Comparison of ENCODE assay signal across 17 cellular contexts in the genomic region with DNA sequence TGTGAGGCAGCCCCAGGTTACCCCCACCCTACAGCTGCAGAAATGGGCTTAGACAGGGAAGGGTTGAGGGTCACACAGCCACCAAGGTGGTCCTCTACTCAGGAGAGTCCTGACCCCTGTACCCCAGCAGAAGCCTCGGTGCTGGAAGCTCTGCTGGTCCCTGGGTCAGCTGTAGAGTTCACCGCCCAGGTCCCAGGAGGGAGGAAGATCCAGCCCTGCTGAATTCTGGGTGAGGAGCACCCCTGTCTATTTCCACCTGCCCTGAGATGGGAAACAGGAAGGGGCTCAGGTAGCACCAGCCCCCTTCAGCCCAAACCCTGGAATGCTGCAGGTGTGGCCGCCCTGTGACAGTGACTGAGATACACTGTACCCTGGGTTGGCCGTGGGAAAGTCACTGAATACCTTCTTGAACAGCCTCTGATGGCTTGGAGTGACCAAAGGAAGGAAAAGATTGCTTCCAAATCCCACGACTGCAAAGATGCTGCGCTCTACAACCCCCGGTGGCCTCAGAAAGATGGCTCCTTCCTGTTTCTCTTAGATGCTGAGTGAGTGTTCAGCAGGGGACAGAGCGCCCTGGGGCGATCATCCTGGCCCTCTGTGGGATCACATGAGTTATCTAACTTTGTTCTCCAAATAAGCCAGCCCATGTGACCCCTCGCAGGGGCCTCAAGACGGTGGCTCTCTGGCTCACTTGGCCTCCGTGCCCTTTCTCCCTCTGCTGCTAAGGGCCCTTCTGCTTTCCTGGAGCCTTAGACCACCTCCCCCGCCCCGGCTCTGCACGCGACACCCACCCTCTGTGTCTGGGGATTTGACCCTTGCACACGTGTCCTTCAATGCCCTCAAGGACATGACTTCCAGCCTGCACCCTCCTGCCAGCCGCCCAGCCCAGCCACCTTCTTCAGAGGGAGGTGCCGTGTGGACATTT.
"Had no signal": no experiment of that assay in that cellular context is flagged by ENCODE, and none has a peak within 500 bp of the region (broad histone marks: within the 10 kb centered on the region; RNA-seq: fewer than 3 reads in every experiment).

No MANE protein-coding gene starts in this region.

- H3K36me3 Mint-ChIP-seq: activated naive CD8-positive, alpha-beta T cell treated with anti-CD3 and anti-CD28 coated beads, Interleukin-2, amount 10 ng/mL, durations not matched to agents 7 days and 5 days; memory B cell; natural killer cell had no signal

- H3K4me3 Mint-ChIP-seq: activated CD4-positive, alpha-beta T cell treated with anti-CD3 and anti-CD28 coated beads, Interleukin-2, amount 10 ng/mL, durations not matched to agents 7 days and 5 days; activated naive CD8-positive, alpha-beta T cell treated with anti-CD3 and anti-CD28 coated beads, Interleukin-2, amount 10 ng/mL, durations not matched to agents 7 days and 5 days; activated T-cell treated with anti-CD3 and anti-CD28 coated beads, Interleukin-2, amount 50 U/mL, for 72 hours; effector memory CD8-positive, alpha-beta T cell; memory B cell; natural killer cell; T-helper 2 cell treated with Interferon-gamma antibody and Interleukin-4, amounts not matched to agents 5 μg/mL and 100 μg/mL, for 36 hours had no signal

- H3K27ac ChIP-seq: brain microvascular endothelial cell, epithelial cell of prostate, stomach, testis had no signal

- H3K4me1 ChIP-seq: stomach, testis had no signal

- DNase-seq: activated CD4-positive, alpha-beta T cell treated with anti-CD3 and anti-CD28 coated beads, Interleukin-2, amount 10 ng/mL, durations not matched to agents 7 days and 5 days; activated CD4-positive, CD25-positive, alpha-beta regulatory T cell; activated CD8-positive, alpha-beta memory T cell treated with anti-CD3 and anti-CD28 coated beads, Interleukin-2, amount 50 U/mL, for 48 hours; activated naive CD4-positive, alpha-beta T cell; activated naive CD8-positive, alpha-beta T cell treated with anti-CD3 and anti-CD28 coated beads, Interleukin-2, amount 10 ng/mL, durations not matched to agents 7 days and 5 days; activated T-cell treated with anti-CD3 and anti-CD28 coated beads, Interleukin-2, amount 50 U/mL, for 72 hours; brain microvascular endothelial cell; effector memory CD8-positive, alpha-beta T cell; natural killer cell; nucleus accumbens; small intestine; stimulated activated CD4-positive, alpha-beta T cell treated with anti-CD3 and anti-CD28 coated beads, Interleukin-4, amount 100 ng/mL, for 4 hours; stomach; testis had no signal

- H3K9me3 ChIP-seq: stomach, testis had no signal

- H3K27me3 ChIP-seq: brain microvascular endothelial cell, testis had no signal

- H3K4me1 Mint-ChIP-seq: activated CD4-positive, alpha-beta T cell treated with anti-CD3 and anti-CD28 coated beads, Interleukin-2, amount 10 ng/mL, durations not matched to agents 7 days and 5 days; memory B cell had no signal

- H3K27me3 Mint-ChIP-seq: activated CD4-positive, alpha-beta T cell treated with anti-CD3 and anti-CD28 coated beads, Interleukin-2, amount 10 ng/mL, durations not matched to agents 7 days and 5 days; activated naive CD8-positive, alpha-beta T cell treated with anti-CD3 and anti-CD28 coated beads, Interleukin-2, amount 10 ng/mL, durations not matched to agents 7 days and 5 days; memory B cell had no signal

- H3K36me3 ChIP-seq: brain microvascular endothelial cell, stomach had no signal

- H3K27ac Mint-ChIP-seq: activated CD4-positive, alpha-beta T cell treated with anti-CD3 and anti-CD28 coated beads, Interleukin-2, amount 10 ng/mL, durations not matched to agents 7 days and 5 days; activated naive CD8-positive, alpha-beta T cell treated with anti-CD3 and anti-CD28 coated beads, Interleukin-2, amount 10 ng/mL, durations not matched to agents 7 days and 5 days; activated T-cell treated with anti-CD3 and anti-CD28 coated beads, Interleukin-2, amount 50 U/mL, for 72 hours; effector memory CD8-positive, alpha-beta T cell; memory B cell; natural killer cell; T-helper 2 cell treated with Interferon-gamma antibody and Interleukin-4, amounts not matched to agents 5 μg/mL and 100 μg/mL, for 36 hours had no signal

- H3K9me3 Mint-ChIP-seq: activated CD4-positive, alpha-beta T cell treated with anti-CD3 and anti-CD28 coated beads, Interleukin-2, amount 10 ng/mL, durations not matched to agents 7 days and 5 days; activated naive CD8-positive, alpha-beta T cell treated with anti-CD3 and anti-CD28 coated beads, Interleukin-2, amount 10 ng/mL, durations not matched to agents 7 days and 5 days; activated T-cell treated with anti-CD3 and anti-CD28 coated beads, Interleukin-2, amount 50 U/mL, for 72 hours; effector memory CD8-positive, alpha-beta T cell; memory B cell; natural killer cell; T-helper 2 cell treated with Interferon-gamma antibody and Interleukin-4, amounts not matched to agents 5 μg/mL and 100 μg/mL, for 36 hours had no signal

- ATAC-seq: activated T-cell treated with anti-CD3 and anti-CD28 coated beads, Interleukin-2, amount 50 U/mL, for 72 hours; effector memory CD8-positive, alpha-beta T cell; natural killer cell had no signal

- H3K4me3 ChIP-seq: stomach, testis had no signal
